ENCODE assay signal across 18 cellular contexts in the genomic region with DNA sequence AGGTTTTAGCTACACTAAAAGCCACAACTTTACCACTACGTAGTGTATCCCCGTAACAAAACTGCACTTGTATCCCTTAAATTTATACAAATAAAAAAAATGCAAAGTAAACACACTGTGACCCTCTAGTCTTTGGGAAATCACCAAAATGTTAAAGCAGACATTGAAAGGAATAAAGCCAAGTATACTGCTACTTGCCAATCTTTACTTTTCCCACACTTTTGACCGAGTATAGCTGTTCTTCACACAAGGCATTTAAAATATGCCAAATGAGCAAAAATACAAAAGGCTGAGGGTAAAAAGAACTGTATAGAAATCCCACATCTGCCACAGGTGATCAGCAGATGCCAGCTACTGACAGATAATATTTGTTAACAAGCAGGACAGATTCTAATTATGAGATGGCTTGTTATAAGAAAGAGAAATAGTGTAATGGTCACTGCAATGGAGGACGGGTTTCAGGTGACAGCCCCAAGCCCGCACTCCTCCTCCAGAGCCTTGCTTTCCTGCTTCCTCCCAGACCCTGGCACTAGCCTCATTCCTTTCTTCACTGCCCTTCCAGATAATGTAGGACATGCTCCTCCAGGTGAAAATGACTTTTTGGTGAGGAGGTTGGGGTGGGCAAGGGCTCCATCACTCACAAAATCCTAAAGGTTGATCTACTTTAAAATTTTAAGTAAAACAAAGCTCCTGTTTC. TPM values are rescaled to one million over a fixed set of nuclear protein-coding genes. Genes with fewer than 3 reads are reported as not detected.
"Had no signal": no experiment of that assay in that cellular context is flagged by ENCODE, and none has a peak within 500 bp of the region (broad histone marks: within the 10 kb centered on the region; RNA-seq: fewer than 3 reads in every experiment).

No MANE protein-coding gene starts in this region.

- H3K4me1 ChIP-seq: esophagus muscularis mucosa, gastrocnemius medialis, heart right ventricle, left lung, lower lobe of right lung, psoas muscle had no signal

- H3K4me3 Mint-ChIP-seq: memory B cell; natural killer cell treated with Interleukin-12 subunit alpha and Interleukin-12 subunit beta and Interleukin-15 and Interleukin-18, amount 100 ng/mL, for 72 hours had no signal

- H3K36me3 ChIP-seq: esophagus muscularis mucosa, gastrocnemius medialis, heart right ventricle, left lung, lower lobe of right lung, neutrophil had no signal

- H3K4me3 ChIP-seq: esophagus muscularis mucosa, gastrocnemius medialis, heart right ventricle, left lung, lower lobe of right lung, psoas muscle had no signal

- H3K9me3 Mint-ChIP-seq: memory B cell had no signal

- H3K4me1 Mint-ChIP-seq: memory B cell had no signal

- H3K27ac ChIP-seq: epithelial cell of prostate, esophagus muscularis mucosa, gastrocnemius medialis, heart right ventricle, left lung, lower lobe of right lung, neutrophil, psoas muscle had no signal

- H3K27ac Mint-ChIP-seq: memory B cell; natural killer cell treated with Interleukin-12 subunit alpha and Interleukin-12 subunit beta and Interleukin-15 and Interleukin-18, amount 100 ng/mL, for 72 hours had no signal

- H3K27me3 ChIP-seq: esophagus muscularis mucosa, gastrocnemius medialis, heart right ventricle, left lung, neutrophil had no signal

- DNase-seq: effector memory CD4-positive, alpha-beta T cell; gastrocnemius medialis; heart right ventricle; hypothalamus; islet precursor cell; left lung; lower lobe of right lung; midbrain; psoas muscle; small intestine; stimulated activated CD4-positive, alpha-beta T cell treated with anti-CD3 and anti-CD28 coated beads, Interleukin-2, amount 100 ng/mL, for 48 hours; stimulated activated naive CD4-positive, alpha-beta T cell treated with Interleukin-2 at 50 U/mL for 16 hours; trophoblast cell had no signal

- H3K27me3 Mint-ChIP-seq: memory B cell; natural killer cell treated with Interleukin-12 subunit alpha and Interleukin-12 subunit beta and Interleukin-15 and Interleukin-18, amount 100 ng/mL, for 72 hours had no signal

- H3K36me3 Mint-ChIP-seq: memory B cell; natural killer cell treated with Interleukin-12 subunit alpha and Interleukin-12 subunit beta and Interleukin-15 and Interleukin-18, amount 100 ng/mL, for 72 hours had no signal

- H3K9me3 ChIP-seq: esophagus muscularis mucosa, gastrocnemius medialis, heart right ventricle, left lung, lower lobe of right lung, neutrophil, psoas muscle had no signal

- FAIRE-seq: small intestine had no signal

RNA-seq across cellular contexts. Expression of gene KCNT2, which starts 18.1 kb away (rescaled TPM):
- total RNA-seq: natural killer cell treated with Interleukin-12 subunit alpha and Interleukin-12 subunit beta and Interleukin-15 and Interleukin-18, amount 100 ng/mL, for 72 hours had no signal
